35 cellular contexts compared by ENCODE assay signal in genomic region chr7:133554330-133554729, GRCh38.
"Had no signal": no experiment of that assay in that cellular context is flagged by ENCODE, and none has a peak within 500 bp of the region (broad histone marks: within the 10 kb centered on the region; RNA-seq: fewer than 3 reads in every experiment).

No MANE protein-coding gene starts in this region.

- H3K9me3 Mint-ChIP-seq: activated naive CD4-positive, alpha-beta T cell treated with anti-CD3 and anti-CD28 coated beads for 36 hours; activated naive CD4-positive, alpha-beta T cell treated with anti-CD3 and anti-CD28 coated beads, Interleukin-2, amount 10 ng/mL, durations not matched to agents 7 days and 5 days; activated naive CD4-positive, alpha-beta T cell treated with anti-CD3 and anti-CD28 coated beads, Interleukin-2, amount 50 U/mL, for 24 hours; activated naive CD4-positive, alpha-beta T cell treated with anti-CD3 and anti-CD28 coated beads, Interleukin-2, amount 50 U/mL, for 72 hours; activated naive CD8-positive, alpha-beta T cell treated with anti-CD3 and anti-CD28 coated beads for 36 hours; activated naive CD8-positive, alpha-beta T cell treated with anti-CD3 and anti-CD28 coated beads, Interleukin-2, amount 10 ng/mL, durations not matched to agents 7 days and 5 days; activated naive CD8-positive, alpha-beta T cell treated with anti-CD3 and anti-CD28 coated beads, Interleukin-2, amount 50 U/mL, for 24 hours; activated T-cell treated with anti-CD3 and anti-CD28 coated beads, Interleukin-2, amount 50 U/mL, for 24 hours; activated T-cell treated with anti-CD3 and anti-CD28 coated beads, Interleukin-2, amount 50 U/mL, for 4 hours; activated T-cell treated with anti-CD3 and anti-CD28 coated beads, Interleukin-2, amount 50 U/mL, for 72 hours; activated T-helper 1 cell treated with anti-CD3 and anti-CD28 coated beads, Interleukin-12 subunit alpha, Interleukin-12 subunit beta, Interleukin-2, Interleukin-4 antibody, amounts not matched to agents 30 ng/mL and 10 ng/mL and 1 ng/mL, durations not matched to agents 14 hours and 24 hours and 36 hours; activated T-helper 17 cell treated with anti-CD3 and anti-CD28 coated beads, Interleukin-2, amount 50 U/mL, for 72 hours; activated T-helper 2 cell treated with anti-CD3 and anti-CD28 coated beads, Interferon-gamma antibody, Interleukin-2, Interleukin-4, amounts not matched to agents 10 μg/mL and 5 μg/mL and 100 μg/mL, durations not matched to agents 14 hours and 24 hours and 36 hours; central memory CD8-positive, alpha-beta T cell had no signal

- H3K4me1 Mint-ChIP-seq: activated naive CD4-positive, alpha-beta T cell treated with anti-CD3 and anti-CD28 coated beads, Interleukin-2, amount 10 ng/mL, durations not matched to agents 7 days and 5 days; activated naive CD8-positive, alpha-beta T cell treated with anti-CD3 and anti-CD28 coated beads for 36 hours; activated naive CD8-positive, alpha-beta T cell treated with anti-CD3 and anti-CD28 coated beads, Interleukin-2, amount 10 ng/mL, durations not matched to agents 7 days and 5 days; activated naive CD8-positive, alpha-beta T cell treated with anti-CD3 and anti-CD28 coated beads, Interleukin-2, amount 50 U/mL, for 24 hours had no signal

- H3K27me3 ChIP-seq: ascending aorta, body of pancreas, brain microvascular endothelial cell, cardiac muscle cell had no signal

- H3K27ac ChIP-seq: ascending aorta, body of pancreas, brain microvascular endothelial cell, cardiac muscle cell had no signal

- H3K27ac Mint-ChIP-seq: activated naive CD4-positive, alpha-beta T cell treated with anti-CD3 and anti-CD28 coated beads for 36 hours; activated naive CD4-positive, alpha-beta T cell treated with anti-CD3 and anti-CD28 coated beads, Interleukin-2, amount 10 ng/mL, durations not matched to agents 7 days and 5 days; activated naive CD4-positive, alpha-beta T cell treated with anti-CD3 and anti-CD28 coated beads, Interleukin-2, amount 50 U/mL, for 24 hours; activated naive CD4-positive, alpha-beta T cell treated with anti-CD3 and anti-CD28 coated beads, Interleukin-2, amount 50 U/mL, for 72 hours; activated naive CD8-positive, alpha-beta T cell; activated naive CD8-positive, alpha-beta T cell treated with anti-CD3 and anti-CD28 coated beads for 36 hours; activated naive CD8-positive, alpha-beta T cell treated with anti-CD3 and anti-CD28 coated beads, Interleukin-2, amount 10 ng/mL, durations not matched to agents 7 days and 5 days; activated naive CD8-positive, alpha-beta T cell treated with anti-CD3 and anti-CD28 coated beads, Interleukin-2, amount 50 U/mL, for 24 hours; activated T-cell treated with anti-CD3 and anti-CD28 coated beads, Interleukin-2, amount 50 U/mL, for 24 hours; activated T-cell treated with anti-CD3 and anti-CD28 coated beads, Interleukin-2, amount 50 U/mL, for 72 hours; activated T-helper 1 cell treated with anti-CD3 and anti-CD28 coated beads, Interleukin-12 subunit alpha, Interleukin-12 subunit beta, Interleukin-2, Interleukin-4 antibody, amounts not matched to agents 30 ng/mL and 10 ng/mL and 1 ng/mL, durations not matched to agents 14 hours and 24 hours and 36 hours; activated T-helper 17 cell treated with anti-CD3 and anti-CD28 coated beads, Interleukin-2, amount 50 U/mL, for 72 hours; activated T-helper 2 cell treated with anti-CD3 and anti-CD28 coated beads, Interferon-gamma antibody, Interleukin-2, Interleukin-4, amounts not matched to agents 10 μg/mL and 5 μg/mL and 100 μg/mL, durations not matched to agents 14 hours and 24 hours and 36 hours had no signal

- DNase-seq: activated effector memory CD4-positive, alpha-beta T cell treated with anti-CD3 and anti-CD28 coated beads, Interleukin-2, amount 50 U/mL, for 16 hours; activated effector memory CD4-positive, alpha-beta T cell treated with Interleukin-2 at 50 U/mL for 16 hours; activated gamma-delta T cell; activated gamma-delta T cell treated with Interleukin-2 at 50 U/mL for 16 hours; activated naive CD4-positive, alpha-beta T cell; activated naive CD4-positive, alpha-beta T cell treated with anti-CD3 and anti-CD28 coated beads for 36 hours; activated naive CD4-positive, alpha-beta T cell treated with anti-CD3 and anti-CD28 coated beads, Interleukin-2, amount 10 ng/mL, durations not matched to agents 7 days and 5 days; activated naive CD4-positive, alpha-beta T cell treated with anti-CD3 and anti-CD28 coated beads, Interleukin-2, amount 50 U/mL, for 16 hours; activated naive CD4-positive, alpha-beta T cell treated with Interleukin-2 at 50 U/mL for 16 hours; activated naive CD8-positive, alpha-beta T cell treated with anti-CD3 and anti-CD28 coated beads for 36 hours; activated naive CD8-positive, alpha-beta T cell treated with anti-CD3 and anti-CD28 coated beads, Interleukin-2, amount 10 ng/mL, durations not matched to agents 7 days and 5 days; activated naive CD8-positive, alpha-beta T cell treated with anti-CD3 and anti-CD28 coated beads, Interleukin-2, amount 50 U/mL, for 24 hours; activated T-cell treated with anti-CD3 and anti-CD28 coated beads, Interleukin-2, amount 50 U/mL, for 1 hour; activated T-cell treated with anti-CD3 and anti-CD28 coated beads, Interleukin-2, amount 50 U/mL, for 24 hours; activated T-cell treated with anti-CD3 and anti-CD28 coated beads, Interleukin-2, amount 50 U/mL, for 4 hours; activated T-cell treated with anti-CD3 and anti-CD28 coated beads, Interleukin-2, amount 50 U/mL, for 48 hours; activated T-cell treated with anti-CD3 and anti-CD28 coated beads, Interleukin-2, amount 50 U/mL, for 72 hours; amniotic stem cell; amygdala; anterior cingulate cortex; aorta; body of pancreas; brain microvascular endothelial cell; caudate nucleus; central memory CD4-positive, alpha-beta T cell; cerebellar nuclear complex had no signal

- H3K36me3 ChIP-seq: ascending aorta, brain microvascular endothelial cell, cardiac muscle cell had no signal

- H3K4me3 ChIP-seq: ascending aorta, body of pancreas, cardiac muscle cell had no signal

- H3K27me3 Mint-ChIP-seq: activated naive CD4-positive, alpha-beta T cell treated with anti-CD3 and anti-CD28 coated beads, Interleukin-2, amount 10 ng/mL, durations not matched to agents 7 days and 5 days; activated naive CD4-positive, alpha-beta T cell treated with anti-CD3 and anti-CD28 coated beads, Interleukin-2, amount 50 U/mL, for 24 hours; activated naive CD8-positive, alpha-beta T cell; activated naive CD8-positive, alpha-beta T cell treated with anti-CD3 and anti-CD28 coated beads for 36 hours; activated naive CD8-positive, alpha-beta T cell treated with anti-CD3 and anti-CD28 coated beads, Interleukin-2, amount 10 ng/mL, durations not matched to agents 7 days and 5 days; activated naive CD8-positive, alpha-beta T cell treated with anti-CD3 and anti-CD28 coated beads, Interleukin-2, amount 50 U/mL, for 24 hours; activated T-cell treated with anti-CD3 and anti-CD28 coated beads, Interleukin-2, amount 50 U/mL, for 24 hours; activated T-helper 17 cell treated with anti-CD3 and anti-CD28 coated beads, Interleukin-2, amount 50 U/mL, for 72 hours; central memory CD8-positive, alpha-beta T cell had no signal

- H3K4me3 Mint-ChIP-seq: activated naive CD4-positive, alpha-beta T cell treated with anti-CD3 and anti-CD28 coated beads for 36 hours; activated naive CD4-positive, alpha-beta T cell treated with anti-CD3 and anti-CD28 coated beads, Interleukin-2, amount 10 ng/mL, durations not matched to agents 7 days and 5 days; activated naive CD4-positive, alpha-beta T cell treated with anti-CD3 and anti-CD28 coated beads, Interleukin-2, amount 50 U/mL, for 24 hours; activated naive CD8-positive, alpha-beta T cell; activated naive CD8-positive, alpha-beta T cell treated with anti-CD3 and anti-CD28 coated beads for 36 hours; activated naive CD8-positive, alpha-beta T cell treated with anti-CD3 and anti-CD28 coated beads, Interleukin-2, amount 10 ng/mL, durations not matched to agents 7 days and 5 days; activated naive CD8-positive, alpha-beta T cell treated with anti-CD3 and anti-CD28 coated beads, Interleukin-2, amount 50 U/mL, for 24 hours; activated T-cell treated with anti-CD3 and anti-CD28 coated beads, Interleukin-2, amount 50 U/mL, for 24 hours; activated T-cell treated with anti-CD3 and anti-CD28 coated beads, Interleukin-2, amount 50 U/mL, for 4 hours; activated T-cell treated with anti-CD3 and anti-CD28 coated beads, Interleukin-2, amount 50 U/mL, for 72 hours; activated T-helper 1 cell treated with anti-CD3 and anti-CD28 coated beads, Interleukin-12 subunit alpha, Interleukin-12 subunit beta, Interleukin-2, Interleukin-4 antibody, amounts not matched to agents 30 ng/mL and 10 ng/mL and 1 ng/mL, durations not matched to agents 14 hours and 24 hours and 36 hours; activated T-helper 17 cell treated with anti-CD3 and anti-CD28 coated beads, Interleukin-2, amount 50 U/mL, for 72 hours; central memory CD8-positive, alpha-beta T cell had no signal

- H3K9me3 ChIP-seq: ascending aorta, body of pancreas had no signal

- H3K36me3 Mint-ChIP-seq: activated naive CD4-positive, alpha-beta T cell treated with anti-CD3 and anti-CD28 coated beads, Interleukin-2, amount 10 ng/mL, durations not matched to agents 7 days and 5 days; activated naive CD4-positive, alpha-beta T cell treated with anti-CD3 and anti-CD28 coated beads, Interleukin-2, amount 50 U/mL, for 72 hours; activated naive CD8-positive, alpha-beta T cell treated with anti-CD3 and anti-CD28 coated beads, Interleukin-2, amount 10 ng/mL, durations not matched to agents 7 days and 5 days had no signal

- ATAC-seq: activated naive CD4-positive, alpha-beta T cell treated with anti-CD3 and anti-CD28 coated beads, Interleukin-2, amount 50 U/mL, for 72 hours; activated naive CD8-positive, alpha-beta T cell treated with anti-CD3 and anti-CD28 coated beads, Interleukin-2, amount 50 U/mL, for 24 hours; activated T-cell treated with anti-CD3 and anti-CD28 coated beads, Interleukin-2, amount 50 U/mL, for 4 hours; activated T-cell treated with anti-CD3 and anti-CD28 coated beads, Interleukin-2, amount 50 U/mL, for 72 hours; activated T-helper 17 cell treated with anti-CD3 and anti-CD28 coated beads, Interleukin-2, amount 50 U/mL, for 72 hours; body of pancreas had no signal

- H3K4me1 ChIP-seq: ascending aorta had no signal
